ENCODE assay signal across 10 cellular contexts in genomic region chr14:22563987-22564386, GRCh38. TPM values are rescaled to one million over a fixed set of nuclear protein-coding genes. Genes with fewer than 3 reads are reported as not detected.
A peak's percentile ranks its signal among the peaks of the same experiment; 100 is the strongest.
DNase-seq lines count a peak whose midpoint lies in the region; TF ChIP-seq lines count a peak whose summit lies in the region.
"Had no signal": no experiment of that assay in that cellular context is flagged by ENCODE, and none has a peak within 500 bp of the region (broad histone marks: within the 10 kb centered on the region; RNA-seq: fewer than 3 reads in every experiment).

No MANE protein-coding gene starts in this region.

- H3K36me3 Mint-ChIP-seq in activated CD4-positive, alpha-beta memory T cell treated with anti-CD3 and anti-CD28 coated beads for 36 hours: peaks cover 54% of the 10 kb centered on the region

- peaks cover 95% of the 10 kb centered on the region for H3K4me1 Mint-ChIP-seq in activated CD4-positive, alpha-beta memory T cell treated with anti-CD3 and anti-CD28 coated beads for 36 hours (ENCODE audit: low read depth)

- TF ChIP-seq CTCF in GM13976 (IDR thresholded peaks at IDR 0.05; ENCODE audit: borderline replicate concordance, control extremely low read depth, extremely low read depth, insufficient read depth, missing control alignments): no peak

- peak; percentile 34 for TF ChIP-seq POLR2A in GM19099 (IDR thresholded peaks at IDR 0.05; ENCODE audit: extremely low read depth, insufficient read length, low read depth)

- DNase-seq in EH (ENCODE audit: low read depth) (peak; percentile 71), myocyte (ENCODE audit: low read depth) (peak; percentile 21), NCI-H1694 treated with DMSO at 0.1 percent for 48 hours (lab: John Stamatoyannopoulos, UW) (no peak), NCI-H345 treated with DMSO at 0.1 percent for 48 hours (lab: John Stamatoyannopoulos, UW; ENCODE audit: unreplicated experiment) (no peak), GM13976 (ENCODE audit: low spot score) (no peak), NCI-H187 (lab: John Stamatoyannopoulos, UW) (no peak)
- DNase-seq in activated CD4-positive, alpha-beta memory T cell treated with anti-CD3 and anti-CD28 coated beads for 36 hours: peak; percentile 46
- DNase-seq: NCI-H82, pancreas had no signal

- H3K27ac Mint-ChIP-seq in activated CD4-positive, alpha-beta memory T cell treated with anti-CD3 and anti-CD28 coated beads for 36 hours: peak overlapping the region; percentile 99

- in situ Hi-C loops in GM13976 (cut with MboI; ENCODE audit: low sequenced_read_pairs, unreplicated experiment): loop anchor here (10.0 kb wide), 1 partner anchor 249 kb away; no protein-coding TSS in a partner anchor

- peak overlapping the region; percentile 68 for H3K4me3 Mint-ChIP-seq in activated CD4-positive, alpha-beta memory T cell treated with anti-CD3 and anti-CD28 coated beads for 36 hours

- CTCF ChIA-PET in activated CD4-positive, alpha-beta memory T cell treated with anti-CD3 and anti-CD28 coated beads for 36 hours (lab: Charles Lee): interaction anchor here (0.6 to 1.5 kb wide), 9 partner anchors 26 to 703 kb away, joined by 3 to 5 read pairs (median 3); no protein-coding TSS in a partner anchor

- H3K27me3 Mint-ChIP-seq in activated CD4-positive, alpha-beta memory T cell treated with anti-CD3 and anti-CD28 coated beads for 36 hours: no peaks in the 10 kb centered on the region

- intact Hi-C loops in activated CD4-positive, alpha-beta memory T cell treated with anti-CD3 and anti-CD28 coated beads for 36 hours (cut with micrococcal nuclease): loop anchor here (2.0 kb wide), 1 partner anchor 41 kb away; no protein-coding TSS in a partner anchor

- POLR2A ChIA-PET in activated CD4-positive, alpha-beta memory T cell treated with anti-CD3 and anti-CD28 coated beads for 36 hours (lab: Charles Lee): interaction anchor here (0.7 to 7.7 kb wide), 13 partner anchors 9 to 717 kb away, joined by 3 to 98 read pairs (median 4); partner anchors contain the start of gene DAD1

- H3K9me3 Mint-ChIP-seq in activated CD4-positive, alpha-beta memory T cell treated with anti-CD3 and anti-CD28 coated beads for 36 hours: no peaks in the 10 kb centered on the region

RNA-seq across cellular contexts. Expression of gene DAD1, which starts 25.0 kb away (rescaled TPM):
- total RNA-seq in activated CD4-positive, alpha-beta memory T cell treated with anti-CD3 and anti-CD28 coated beads for 36 hours: 100 to 1,000 TPM; 292 to 305 TPM
- total RNA-seq in myocyte: 269 and 398 TPM in 2 replicates
- polyA plus RNA-seq in myocyte (2012): 450 TPM

RNA-seq across cellular contexts. Expression of gene ABHD4, which starts 34.1 kb away (rescaled TPM):
- total RNA-seq in activated CD4-positive, alpha-beta memory T cell treated with anti-CD3 and anti-CD28 coated beads for 36 hours: 10 to 100 TPM; 10.0 to 13.6 TPM
- 28.5 and 33.2 TPM in 2 replicates for total RNA-seq in myocyte
- 110 TPM for polyA plus RNA-seq in myocyte (2012)

Comparison
In these comparisons a context has a peak if more than half of its experiments do, and no peak if none do; other contexts are left out.
1. DNase-seq: peak in EH (single experiment), activated CD4-positive, alpha-beta memory T cell treated with anti-CD3 and anti-CD28 coated beads for 36 hours (single experiment) and myocyte (single experiment); none in NCI-H1694 treated with DMSO at 0.1 percent for 48 hours (single experiment), NCI-H345 treated with DMSO at 0.1 percent for 48 hours (single experiment), GM13976 (single experiment) and NCI-H187 (0 of 2).